24 cellular contexts compared by ENCODE assay signal in the genomic region with DNA sequence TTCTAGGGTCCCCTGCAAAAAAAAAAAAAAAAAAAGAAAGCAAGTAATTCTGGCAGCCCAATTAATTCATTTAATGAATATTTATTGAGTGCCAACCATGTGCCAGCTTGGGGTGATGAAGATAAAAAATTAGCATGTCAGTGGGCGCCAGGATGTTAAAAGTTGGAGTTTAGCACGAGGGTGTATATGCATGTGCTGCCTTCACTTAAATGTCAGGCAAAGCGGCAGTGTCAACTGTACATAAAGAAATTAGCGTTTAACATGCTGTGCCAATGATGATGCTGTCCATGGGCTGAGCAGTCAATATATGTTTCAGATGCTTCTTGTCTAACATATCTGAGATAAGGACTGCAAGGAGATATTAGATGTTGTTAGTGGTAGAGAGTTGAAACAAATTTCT. TPM values are rescaled to one million over a fixed set of nuclear protein-coding genes. Genes with fewer than 3 reads are reported as not detected.
DNase-seq lines count a peak whose midpoint lies in the region; ATAC-seq, FAIRE-seq and TF ChIP-seq lines count a peak whose summit lies in the region.
"Had no signal": no experiment of that assay in that cellular context is flagged by ENCODE, and none has a peak within 500 bp of the region (broad histone marks: within the 10 kb centered on the region; RNA-seq: fewer than 3 reads in every experiment).

No MANE protein-coding gene starts in this region.

- H3K27ac Mint-ChIP-seq in astrocyte (ENCODE audit: unreplicated experiment): no peak overlapping the region
- H3K27ac Mint-ChIP-seq: activated CD4-positive, alpha-beta memory T cell treated with anti-CD3 and anti-CD28 coated beads, Interleukin-2, amount 10 ng/mL, durations not matched to agents 7 days and 5 days; activated naive CD8-positive, alpha-beta T cell treated with anti-CD3 and anti-CD28 coated beads, Interleukin-2, amount 10 ng/mL, durations not matched to agents 7 days and 5 days; stimulated activated naive CD8-positive, alpha-beta T cell treated with anti-CD3 and anti-CD28 coated beads, Interleukin-15, amount 100 ng/mL, for 72 hours had no signal

- intact Hi-C loops in IMR-90 (cut with micrococcal nuclease): no loop called here

- H3K4me2 ChIP-seq in IMR-90 (ENCODE audit: low read depth, low read length) (peak overlapping the region; percentile 52), astrocyte (ENCODE audit: low read length) (peak overlapping the region; percentile 45), neural cell (ENCODE audit: low read length) (no peak overlapping the region)
- H3K4me2 ChIP-seq: A549 had no signal

- H3K9ac ChIP-seq in IMR-90 (ENCODE audit: low read depth, low read length) (no peak overlapping the region), astrocyte (ENCODE audit: low read length) (no peak overlapping the region), neural cell (ENCODE audit: low read length) (peak overlapping the region; percentile 7)

- H2BK5ac ChIP-seq in IMR-90 (ENCODE audit: low read depth, low read length, poor library complexity, severe bottlenecking): no peak overlapping the region

- CTCF ChIA-PET in IMR-90 (lab: Yijun Ruan, JAX): no interaction called here

- DNase-seq in IMR-90 (no peak), astrocyte (ENCODE audit: low read depth) (no peak)
- no peak for DNase-seq in effector CD8-positive, alpha-beta T cell (lab: John Stamatoyannopoulos, UW)
- DNase-seq: activated CD4-positive, alpha-beta memory T cell treated with anti-CD3 and anti-CD28 coated beads, Interleukin-2, amount 10 ng/mL, durations not matched to agents 7 days and 5 days; activated CD4-positive, CD25-positive, alpha-beta regulatory T cell treated with anti-CD3 and anti-CD28 coated beads, Interleukin-2, amount 50 U/mL, for 72 hours; activated effector memory CD4-positive, alpha-beta T cell treated with Interleukin-2 at 50 U/mL for 16 hours; activated naive CD8-positive, alpha-beta T cell treated with anti-CD3 and anti-CD28 coated beads, Interleukin-2, amount 10 ng/mL, durations not matched to agents 7 days and 5 days; effector CD4-positive, alpha-beta T cell; NCI-H2081; NK-92 treated with Interleukin-12 subunit alpha and Interleukin-12 subunit beta, amount 100 ng/mL, for 24 hours; stimulated activated naive CD8-positive, alpha-beta T cell treated with anti-CD3 and anti-CD28 coated beads, Interleukin-15, amount 100 ng/mL, for 72 hours; T-helper 1 cell; tibial artery had no signal

- no peaks in the 10 kb centered on the region for H3F3A ChIP-seq in neural cell (ENCODE audit: insufficient read depth, low read length, poor library complexity, severe bottlenecking)

- H4K5ac ChIP-seq in IMR-90 (ENCODE audit: low read depth, low read length): no peak overlapping the region

- H3K27me3 ChIP-seq in ACC112 (ENCODE audit: insufficient read depth, low read length) (no peaks in the 10 kb centered on the region), IMR-90 (ENCODE audit: control insufficient read depth, insufficient read depth, low read length) (no peaks in the 10 kb centered on the region), astrocyte (ENCODE audit: insufficient read depth, low read length) (no peaks in the 10 kb centered on the region), neural cell (ENCODE audit: insufficient read depth, low read depth, low read length) (no peaks in the 10 kb centered on the region)
- H3K27me3 ChIP-seq: tibial artery had no signal

- no peak overlapping the region for H2BK120ac ChIP-seq in IMR-90 (ENCODE audit: low read depth, low read length)

- no peak for TF ChIP-seq RAD21 in IMR-90 (IDR thresholded peaks at IDR 0.05; ENCODE audit: low read length)
- TF ChIP-seq RAD21 in neural cell (conservative IDR thresholded peaks at IDR 0.05): no peak

- H3K36me3 Mint-ChIP-seq in astrocyte (ENCODE audit: low read depth, unreplicated experiment): peaks cover 5% of the 10 kb centered on the region
- H3K36me3 Mint-ChIP-seq: activated naive CD8-positive, alpha-beta T cell treated with anti-CD3 and anti-CD28 coated beads, Interleukin-2, amount 10 ng/mL, durations not matched to agents 7 days and 5 days had no signal

- in situ Hi-C loops in IMR-90 (cut with MboI; ENCODE audit: low sequenced_read_pairs): no loop called here

- H3K36me3 ChIP-seq in ACC112 (ENCODE audit: insufficient read depth, low read length): no peaks in the 10 kb centered on the region
- no peaks in the 10 kb centered on the region for H3K36me3 ChIP-seq in IMR-90 (ENCODE audit: control insufficient read depth, insufficient read depth, low read length)
- H3K36me3 ChIP-seq in astrocyte (ENCODE audit: insufficient read depth, low read length): no peaks in the 10 kb centered on the region
- H3K36me3 ChIP-seq in neural cell (ENCODE audit: insufficient read depth, low read length): no peaks in the 10 kb centered on the region
- H3K36me3 ChIP-seq: HAP-1, prostate gland, tibial artery had no signal

- H4K20me1 ChIP-seq in IMR-90 (ENCODE audit: insufficient read depth, low read length) (peaks cover 40% of the 10 kb centered on the region; the same call in 1 of the 2 replicates), astrocyte (ENCODE audit: insufficient read depth, low read length) (peaks cover 49% of the 10 kb centered on the region), neural cell (ENCODE audit: insufficient read depth) (peaks cover 4% of the 10 kb centered on the region)

- H3K27me3 Mint-ChIP-seq in astrocyte (ENCODE audit: low read depth, unreplicated experiment): no peaks in the 10 kb centered on the region

- peaks cover 2% of the 10 kb centered on the region for H3K9me3 Mint-ChIP-seq in astrocyte (ENCODE audit: unreplicated experiment)
- H3K9me3 Mint-ChIP-seq: activated CD4-positive, alpha-beta memory T cell treated with anti-CD3 and anti-CD28 coated beads, Interleukin-2, amount 10 ng/mL, durations not matched to agents 7 days and 5 days; activated naive CD8-positive, alpha-beta T cell treated with anti-CD3 and anti-CD28 coated beads, Interleukin-2, amount 10 ng/mL, durations not matched to agents 7 days and 5 days; stimulated activated naive CD8-positive, alpha-beta T cell treated with anti-CD3 and anti-CD28 coated beads, Interleukin-15, amount 100 ng/mL, for 72 hours had no signal

- peaks cover 36 to 82% of the 10 kb centered on the region in 2 experiments for H3K79me1 ChIP-seq in IMR-90 (ENCODE audit: low read depth in 1 of 2, low read length in 2 of 2)

- FAIRE-seq in astrocyte (lab: Jason Lieb, UNC): no peak
- FAIRE-seq: A549, frontal cortex, GM12878, TTC549 had no signal

- no peak for TF ChIP-seq POLR2A in IMR-90 (IDR thresholded peaks at IDR 0.05; ENCODE audit: low read depth, low read length)

- no peak overlapping the region for H3K18ac ChIP-seq in IMR-90 (ENCODE audit: low read depth, low read length)

- H3K79me2 ChIP-seq in ACC112 (ENCODE audit: control insufficient read depth, insufficient read depth, low read length, unreplicated experiment) (peaks cover 84% of the 10 kb centered on the region), astrocyte (ENCODE audit: insufficient read depth, low read length) (peaks cover 92% of the 10 kb centered on the region), neural cell (replicated peaks; ENCODE audit: insufficient read depth, low read length) (peaks cover 46% of the 10 kb centered on the region)

- no peak overlapping the region for H4K8ac ChIP-seq in IMR-90 (ENCODE audit: low read depth in 2 of 2, low read length in 2 of 2)

- no peak overlapping the region for H4K91ac ChIP-seq in IMR-90 (ENCODE audit: insufficient read depth, low read depth, low read length)

- no peak overlapping the region for H3K14ac ChIP-seq in IMR-90 (replicated peaks; ENCODE audit: low read depth, low read length)

- H3K23ac ChIP-seq in IMR-90 (ENCODE audit: low read depth, low read length): no peak overlapping the region

- H2AK9ac ChIP-seq in IMR-90 (replicated peaks; ENCODE audit: low read depth, low read length, poor library complexity): no peak overlapping the region

- no peak for ATAC-seq in IMR-90 (ENCODE audit: low read depth)
- no peak for ATAC-seq in GM21717 (IDR thresholded peaks at IDR 0.05; ENCODE audit: unreplicated experiment)
- ATAC-seq in GM21723 (IDR thresholded peaks at IDR 0.05; ENCODE audit: unreplicated experiment): no peak
- no peak for ATAC-seq in GM18909 (IDR thresholded peaks at IDR 0.05; ENCODE audit: poor library complexity, unreplicated experiment)
- ATAC-seq: GM12878; stimulated activated naive CD8-positive, alpha-beta T cell treated with anti-CD3 and anti-CD28 coated beads, Interleukin-15, amount 100 ng/mL, for 72 hours had no signal

- POLR2A ChIA-PET in IMR-90 (lab: Charles Lee; ENCODE audit: unreplicated experiment): no interaction called here

- peak; percentile 33 for TF ChIP-seq EP300 in neural cell (conservative IDR thresholded peaks at IDR 0.05; ENCODE audit: poor library complexity, severe bottlenecking)

- dilution Hi-C loops in IMR-90 (cut with HindIII; ENCODE audit: low sequenced_read_pairs, unreplicated experiment): no loop called here

- H3K4ac ChIP-seq in IMR-90 (ENCODE audit: low read depth, low read length): no peak overlapping the region

- no peaks in the 10 kb centered on the region for H3K9me3 ChIP-seq in IMR-90 (ENCODE audit: control insufficient read depth, insufficient read depth, low read length)
- H3K9me3 ChIP-seq in astrocyte (ENCODE audit: insufficient read depth, low read depth, low read length): no peaks in the 10 kb centered on the region
- no peaks in the 10 kb centered on the region for H3K9me3 ChIP-seq in neural cell (ENCODE audit: low read length)
- H3K9me3 ChIP-seq: A549, HAP-1, prostate gland, tibial artery had no signal

- H3K4me1 ChIP-seq in ACC112 (ENCODE audit: control insufficient read depth, insufficient read depth, low read length, unreplicated experiment) (peaks cover 69% of the 10 kb centered on the region), IMR-90 (ENCODE audit: control insufficient read depth, insufficient read depth, low read length) (peaks cover 38% of the 10 kb centered on the region), astrocyte (ENCODE audit: insufficient read depth, low read length) (peaks cover 40% of the 10 kb centered on the region)
- H3K4me1 ChIP-seq: HAP-1, prostate gland had no signal

- no peak overlapping the region for H3K56ac ChIP-seq in IMR-90 (ENCODE audit: extremely low read depth, insufficient read depth, low read length)

- H2AK5ac ChIP-seq in IMR-90 (ENCODE audit: low read depth, low read length): no peak overlapping the region

- no peak overlapping the region for H3K4me3 Mint-ChIP-seq in astrocyte (ENCODE audit: unreplicated experiment)
- H3K4me3 Mint-ChIP-seq: activated CD4-positive, alpha-beta memory T cell treated with anti-CD3 and anti-CD28 coated beads, Interleukin-2, amount 10 ng/mL, durations not matched to agents 7 days and 5 days; activated naive CD8-positive, alpha-beta T cell treated with anti-CD3 and anti-CD28 coated beads, Interleukin-2, amount 10 ng/mL, durations not matched to agents 7 days and 5 days; stimulated activated naive CD8-positive, alpha-beta T cell treated with anti-CD3 and anti-CD28 coated beads, Interleukin-15, amount 100 ng/mL, for 72 hours had no signal

- H2AFZ ChIP-seq in ACC112 (ENCODE audit: low read length, unreplicated experiment) (no peak overlapping the region), IMR-90 (replicated peaks; ENCODE audit: low read length, poor library complexity) (no peak overlapping the region), astrocyte (ENCODE audit: low read depth, low read length) (no peak overlapping the region), neural cell (ENCODE audit: low read depth, low read length) (no peak overlapping the region)

- H3K4me3 ChIP-seq in ACC112 (ENCODE audit: low read depth, low read length): peak overlapping the region; percentile 65
- H3K4me3 ChIP-seq in IMR-90 (ENCODE audit: insufficient read depth, low read depth, low read length): no peak overlapping the region
- H3K4me3 ChIP-seq in astrocyte (ENCODE audit: insufficient read depth, low read depth, low read length): no peak overlapping the region
- H3K4me3 ChIP-seq in neural cell (ENCODE audit: low read length): peak overlapping the region; percentile 15
- H3K4me3 ChIP-seq: A549, GM12878, HAP-1, prostate gland, tibial artery had no signal

- H3K9me2 ChIP-seq in neural cell (ENCODE audit: insufficient read depth, low read length): no peaks in the 10 kb centered on the region

- no TSS peak for BruUV-seq in IMR-90 (replicated peaks; lab: Mats Ljungman, UMichigan)

- no peak overlapping the region for H2BK15ac ChIP-seq in IMR-90 (ENCODE audit: low read depth, low read length)

- peaks cover 51% of the 10 kb centered on the region for H3K4me1 Mint-ChIP-seq in astrocyte (ENCODE audit: low read depth, unreplicated experiment)
- H3K4me1 Mint-ChIP-seq: activated CD4-positive, alpha-beta memory T cell treated with anti-CD3 and anti-CD28 coated beads, Interleukin-2, amount 10 ng/mL, durations not matched to agents 7 days and 5 days; activated naive CD8-positive, alpha-beta T cell treated with anti-CD3 and anti-CD28 coated beads, Interleukin-2, amount 10 ng/mL, durations not matched to agents 7 days and 5 days; stimulated activated naive CD8-positive, alpha-beta T cell treated with anti-CD3 and anti-CD28 coated beads, Interleukin-15, amount 100 ng/mL, for 72 hours had no signal

- TF ChIP-seq CTCF in IMR-90 (conservative IDR thresholded peaks at IDR 0.05; ENCODE audit: low read depth, low read length) (no peak), astrocyte (IDR thresholded peaks at IDR 0.05; ENCODE audit: insufficient read depth, low read depth, low read length) (no peak), neural cell (IDR thresholded peaks at IDR 0.05; ENCODE audit: poor library complexity, severe bottlenecking) (no peak)

- peaks cover 35% of the 10 kb centered on the region for H3K9me1 ChIP-seq in IMR-90 (ENCODE audit: insufficient read depth, low read length)

- WGBS in IMR-90 (ENCODE audit: extremely low coverage in 2 of 2, insufficient read length in 1 of 2), 2 experiments: no CpG with 5 or more reads among the region's 4 CpGs

- H3K27ac ChIP-seq in ACC112 (ENCODE audit: low read depth, low read length) (peak overlapping the region; percentile 80), IMR-90 (ENCODE audit: insufficient read depth, low read length) (no peak overlapping the region), astrocyte (ENCODE audit: low read depth, low read length) (no peak overlapping the region), neural cell (ENCODE audit: low read length) (no peak overlapping the region)
- H3K27ac ChIP-seq: prostate gland had no signal

- H2BK20ac ChIP-seq in IMR-90 (ENCODE audit: low read depth, low read length): no peak overlapping the region

RNA-seq across cellular contexts. Expression of a gene that starts 49.5 kb away (rescaled TPM):
- total RNA-seq in IMR-90 (2012; rRNA removed) (19.7 and 26.9 TPM in 2 replicates), astrocyte (47.2 and 62.6 TPM in 2 replicates)
- polyA plus RNA-seq in IMR-90 (2012; rRNA removed) (25.0 and 28.1 TPM in 2 replicates), neural cell (41.0 and 54.6 TPM in 2 replicates)
- 10.0 and 11.4 TPM in 2 replicates for polyA plus RNA-seq in IMR-90 (2012; cell fraction: cytosol; rRNA removed)
- polyA plus RNA-seq in IMR-90 (2012; cell fraction: nucleus; rRNA removed; ENCODE audit: low replicate concordance): 23.8 and 56.1 TPM in 2 replicates
- polyA minus RNA-seq in neural cell: 74.3 and 91.7 TPM in 2 replicates
- total RNA-seq: activated naive CD8-positive, alpha-beta T cell treated with anti-CD3 and anti-CD28 coated beads, Interleukin-2, amount 10 ng/mL, durations not matched to agents 7 days and 5 days had no signal

Comparison
In these comparisons a context has a peak if more than half of its experiments do, and no peak if none do; other contexts are left out.
1. H3K4me3 ChIP-seq: peak in ACC112 (single experiment) and neural cell (single experiment); none in IMR-90 (single experiment) and astrocyte (single experiment).